1 cellular context compared by ENCODE assay signal in the genomic region with DNA sequence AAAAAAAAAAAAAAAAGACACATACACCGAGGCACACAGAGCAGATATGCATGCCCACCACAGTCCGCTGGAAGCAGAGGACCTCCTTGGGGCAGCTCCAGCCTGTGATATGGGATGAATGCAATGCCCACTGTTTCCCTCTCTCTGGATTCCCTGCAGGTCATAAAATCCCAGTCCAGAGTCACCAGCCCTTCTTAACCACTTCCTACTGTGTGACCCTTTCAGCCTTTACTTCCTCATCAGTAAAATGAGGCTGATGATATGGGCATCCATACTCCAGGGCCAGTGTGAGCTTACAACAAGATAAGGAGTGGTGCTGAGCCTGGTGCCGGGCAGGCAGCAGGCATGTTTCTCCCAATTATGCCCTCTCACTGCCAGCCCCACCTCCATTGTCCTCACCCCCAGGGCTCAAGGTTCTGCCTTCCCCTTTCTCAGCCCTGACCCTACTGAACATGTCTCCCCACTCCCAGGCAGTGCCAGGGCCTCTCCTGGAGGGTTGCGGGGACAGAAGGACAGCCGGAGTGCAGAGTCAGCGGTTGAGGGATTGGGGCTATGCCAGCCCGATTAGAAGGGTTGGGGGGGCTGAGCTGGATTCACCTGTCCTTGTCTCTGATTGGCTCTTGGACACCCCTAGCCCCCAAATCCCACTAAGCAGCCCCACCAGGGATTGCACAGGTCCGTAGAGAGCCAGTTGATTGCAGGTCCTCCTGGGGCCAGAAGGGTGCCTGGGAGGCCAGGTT.
TF ChIP-seq lines count a peak whose summit lies in the region.

A gene (plus strand): TSS at position 690 of the 740 bp plus-strand sequence. CDS start 116 bp downstream, outside the sequence.

TF ChIP-seq in IMR-90, 13 proteins besides CTCF, POLR2A, EP300 and RAD21:
- TF ChIP-seq MAZ (IDR thresholded peaks at IDR 0.05; ENCODE audit: borderline replicate concordance, low read depth, low read length) (no peak), FOS (IDR thresholded peaks at IDR 0.05; ENCODE audit: low read depth, low read length) (no peak), SMC3 (IDR thresholded peaks at IDR 0.05; ENCODE audit: low read depth, low read length) (no peak), CEBPB (IDR thresholded peaks at IDR 0.05; ENCODE audit: low read depth, low read length) (no peak)
- TF ChIP-seq, protein P1, sequence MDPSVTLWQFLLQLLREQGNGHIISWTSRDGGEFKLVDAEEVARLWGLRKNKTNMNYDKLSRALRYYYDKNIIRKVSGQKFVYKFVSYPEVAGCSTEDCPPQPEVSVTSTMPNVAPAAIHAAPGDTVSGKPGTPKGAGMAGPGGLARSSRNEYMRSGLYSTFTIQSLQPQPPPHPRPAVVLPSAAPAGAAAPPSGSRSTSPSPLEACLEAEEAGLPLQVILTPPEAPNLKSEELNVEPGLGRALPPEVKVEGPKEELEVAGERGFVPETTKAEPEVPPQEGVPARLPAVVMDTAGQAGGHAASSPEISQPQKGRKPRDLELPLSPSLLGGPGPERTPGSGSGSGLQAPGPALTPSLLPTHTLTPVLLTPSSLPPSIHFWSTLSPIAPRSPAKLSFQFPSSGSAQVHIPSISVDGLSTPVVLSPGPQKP (IDR thresholded peaks at IDR 0.05; ENCODE audit: borderline replicate concordance, low read depth, low read length), result no peak
